In genomic region chr19:1070931-1071791, GRCh38 we compare ENCODE assay signal across 2 cellular contexts.
TF ChIP-seq lines count a peak whose summit lies in the region.

No MANE protein-coding gene starts in this region.

TF ChIP-seq in SK-N-SH, 30 proteins besides CTCF, POLR2A, EP300 and RAD21 (continued from another document):
- TF ChIP-seq, protein P1, sequence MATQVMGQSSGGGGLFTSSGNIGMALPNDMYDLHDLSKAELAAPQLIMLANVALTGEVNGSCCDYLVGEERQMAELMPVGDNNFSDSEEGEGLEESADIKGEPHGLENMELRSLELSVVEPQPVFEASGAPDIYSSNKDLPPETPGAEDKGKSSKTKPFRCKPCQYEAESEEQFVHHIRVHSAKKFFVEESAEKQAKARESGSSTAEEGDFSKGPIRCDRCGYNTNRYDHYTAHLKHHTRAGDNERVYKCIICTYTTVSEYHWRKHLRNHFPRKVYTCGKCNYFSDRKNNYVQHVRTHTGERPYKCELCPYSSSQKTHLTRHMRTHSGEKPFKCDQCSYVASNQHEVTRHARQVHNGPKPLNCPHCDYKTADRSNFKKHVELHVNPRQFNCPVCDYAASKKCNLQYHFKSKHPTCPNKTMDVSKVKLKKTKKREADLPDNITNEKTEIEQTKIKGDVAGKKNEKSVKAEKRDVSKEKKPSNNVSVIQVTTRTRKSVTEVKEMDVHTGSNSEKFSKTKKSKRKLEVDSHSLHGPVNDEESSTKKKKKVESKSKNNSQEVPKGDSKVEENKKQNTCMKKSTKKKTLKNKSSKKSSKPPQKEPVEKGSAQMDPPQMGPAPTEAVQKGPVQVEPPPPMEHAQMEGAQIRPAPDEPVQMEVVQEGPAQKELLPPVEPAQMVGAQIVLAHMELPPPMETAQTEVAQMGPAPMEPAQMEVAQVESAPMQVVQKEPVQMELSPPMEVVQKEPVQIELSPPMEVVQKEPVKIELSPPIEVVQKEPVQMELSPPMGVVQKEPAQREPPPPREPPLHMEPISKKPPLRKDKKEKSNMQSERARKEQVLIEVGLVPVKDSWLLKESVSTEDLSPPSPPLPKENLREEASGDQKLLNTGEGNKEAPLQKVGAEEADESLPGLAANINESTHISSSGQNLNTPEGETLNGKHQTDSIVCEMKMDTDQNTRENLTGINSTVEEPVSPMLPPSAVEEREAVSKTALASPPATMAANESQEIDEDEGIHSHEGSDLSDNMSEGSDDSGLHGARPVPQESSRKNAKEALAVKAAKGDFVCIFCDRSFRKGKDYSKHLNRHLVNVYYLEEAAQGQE (IDR thresholded peaks at IDR 0.05; ENCODE audit: low read depth, low read length) = no peak
- TF ChIP-seq JUND (IDR thresholded peaks at IDR 0.05) (no peak), MAX (IDR thresholded peaks at IDR 0.05; ENCODE audit: low read depth) (no peak), MEF2A (IDR thresholded peaks at IDR 0.05; ENCODE audit: borderline replicate concordance, low read depth) (no peak), USF1 (IDR thresholded peaks at IDR 0.05; ENCODE audit: borderline replicate concordance, low read depth) (no peak), SMC3 (IDR thresholded peaks at IDR 0.05; ENCODE audit: low read depth, low read length) (no peak), USF2 (IDR thresholded peaks at IDR 0.05; ENCODE audit: borderline replicate concordance, low read depth, low read length) (no peak), RXRA (IDR thresholded peaks at IDR 0.05; ENCODE audit: borderline replicate concordance, low read depth) (no peak), FOXJ3 (CRISPR knock-in tag; IDR thresholded peaks at IDR 0.05) (no peak)

TF ChIP-seq in SK-N-SH treated with all-trans-retinoic acid at 6 μM for 48 hours, 23 proteins besides CTCF, POLR2A, EP300 and RAD21 (continued from another document):
- TF ChIP-seq TSHZ2 (CRISPR knock-in tag; IDR thresholded peaks at IDR 0.05) (no peak), CSDC2 (CRISPR knock-in tag; IDR thresholded peaks at IDR 0.05) (no peak), ZFP30 (CRISPR knock-in tag; IDR thresholded peaks at IDR 0.05) (no peak), GLIS3 (CRISPR knock-in tag; IDR thresholded peaks at IDR 0.05) (no peak)
- TF ChIP-seq, protein P2, sequence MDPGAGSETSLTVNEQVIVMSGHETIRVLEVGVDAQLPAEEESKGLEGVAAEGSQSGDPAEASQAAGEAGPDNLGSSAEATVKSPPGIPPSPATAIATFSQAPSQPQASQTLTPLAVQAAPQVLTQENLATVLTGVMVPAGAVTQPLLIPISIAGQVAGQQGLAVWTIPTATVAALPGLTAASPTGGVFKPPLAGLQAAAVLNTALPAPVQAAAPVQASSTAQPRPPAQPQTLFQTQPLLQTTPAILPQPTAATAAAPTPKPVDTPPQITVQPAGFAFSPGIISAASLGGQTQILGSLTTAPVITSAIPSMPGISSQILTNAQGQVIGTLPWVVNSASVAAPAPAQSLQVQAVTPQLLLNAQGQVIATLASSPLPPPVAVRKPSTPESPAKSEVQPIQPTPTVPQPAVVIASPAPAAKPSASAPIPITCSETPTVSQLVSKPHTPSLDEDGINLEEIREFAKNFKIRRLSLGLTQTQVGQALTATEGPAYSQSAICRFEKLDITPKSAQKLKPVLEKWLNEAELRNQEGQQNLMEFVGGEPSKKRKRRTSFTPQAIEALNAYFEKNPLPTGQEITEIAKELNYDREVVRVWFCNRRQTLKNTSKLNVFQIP (CRISPR knock-in tag; IDR thresholded peaks at IDR 0.05; ENCODE audit: borderline replicate concordance, low read depth) = no peak
